ENCODE assay signal across 22 cellular contexts in genomic region chr6:85044336-85044735, GRCh38.
A peak's percentile ranks its signal among the peaks of the same experiment; 100 is the strongest.
DNase-seq lines count a peak whose midpoint lies in the region; ATAC-seq and TF ChIP-seq lines count a peak whose summit lies in the region.
"Had no signal": no experiment of that assay in that cellular context is flagged by ENCODE, and none has a peak within 500 bp of the region (broad histone marks: within the 10 kb centered on the region; RNA-seq: fewer than 3 reads in every experiment).

No MANE protein-coding gene starts in this region.

- no peak overlapping the region for H3K4me3 Mint-ChIP-seq in activated CD4-positive, alpha-beta memory T cell treated with anti-CD3 and anti-CD28 coated beads for 36 hours
- H3K4me3 Mint-ChIP-seq: CD14-positive monocyte; CD4-positive, alpha-beta memory T cell; HFFc6 had no signal

- no peak overlapping the region for H2AFZ ChIP-seq in mesenchymal stem cell (ENCODE audit: low read depth, low read length)

- H3K9ac ChIP-seq in mesenchymal stem cell (ENCODE audit: low read length): peak overlapping the region; percentile 33
- H3K9ac ChIP-seq: BLaER1 had no signal

- no peak overlapping the region for H2BK120ac ChIP-seq in mesenchymal stem cell (ENCODE audit: low read depth, low read length)

- no peaks in the 10 kb centered on the region for H3K4me1 Mint-ChIP-seq in activated CD4-positive, alpha-beta memory T cell treated with anti-CD3 and anti-CD28 coated beads for 36 hours (ENCODE audit: low read depth)
- H3K4me1 Mint-ChIP-seq: CD14-positive monocyte; CD4-positive, alpha-beta memory T cell had no signal

- H3K4ac ChIP-seq in mesenchymal stem cell (ENCODE audit: low read depth in 1 of 2, low read length in 2 of 2): no peak overlapping the region

- no peaks in the 10 kb centered on the region for H3K36me3 Mint-ChIP-seq in activated CD4-positive, alpha-beta memory T cell treated with anti-CD3 and anti-CD28 coated beads for 36 hours
- H3K36me3 Mint-ChIP-seq: CD14-positive monocyte; CD4-positive, alpha-beta memory T cell had no signal

- H3K18ac ChIP-seq in mesenchymal stem cell (ENCODE audit: low read depth in 1 of 2, low read length in 2 of 2): no peak overlapping the region

- H3K79me1 ChIP-seq in mesenchymal stem cell (replicated peaks; ENCODE audit: low read length, poor library complexity, severe bottlenecking): no peaks in the 10 kb centered on the region

- H2BK5ac ChIP-seq in mesenchymal stem cell (ENCODE audit: low read depth, low read length, poor library complexity, severe bottlenecking): no peak overlapping the region

- no peak overlapping the region for H3K4me3 ChIP-seq in AG10803 (ENCODE audit: low read length)
- H3K4me3 ChIP-seq in cardiac fibroblast (replicated peaks in 1 of 2; ENCODE audit: low read depth in 2 of 2, low read length in 2 of 2): no peak overlapping the region
- H3K4me3 ChIP-seq in mesenchymal stem cell (ENCODE audit: insufficient read depth in 1 of 2, low read depth in 1 of 2, low read length in 2 of 2): no peak overlapping the region
- H3K4me3 ChIP-seq: BLaER1, GM12878, K562 had no signal

- H3K9me3 Mint-ChIP-seq in activated CD4-positive, alpha-beta memory T cell treated with anti-CD3 and anti-CD28 coated beads for 36 hours: no peaks in the 10 kb centered on the region
- H3K9me3 Mint-ChIP-seq: HFFc6 had no signal

- no CpG with 5 or more reads among the region's 1 CpG for WGBS in mesenchymal stem cell

- no peak overlapping the region for H4K91ac ChIP-seq in mesenchymal stem cell (ENCODE audit: low read length)

- no peak overlapping the region for H3K27ac Mint-ChIP-seq in activated CD4-positive, alpha-beta memory T cell treated with anti-CD3 and anti-CD28 coated beads for 36 hours
- H3K27ac Mint-ChIP-seq: CD14-positive monocyte; CD4-positive, alpha-beta memory T cell; HFFc6 had no signal

- H2BK15ac ChIP-seq in mesenchymal stem cell (ENCODE audit: low read depth, poor library complexity, severe bottlenecking): no peak overlapping the region

- H4K8ac ChIP-seq in mesenchymal stem cell (ENCODE audit: low read length): no peak overlapping the region

- H3K14ac ChIP-seq in mesenchymal stem cell (ENCODE audit: low read length in 2 of 2): no peak overlapping the region

- no peak for ATAC-seq in GM21423 (IDR thresholded peaks at IDR 0.05; ENCODE audit: unreplicated experiment)
- no peak for ATAC-seq in GM21619 (IDR thresholded peaks at IDR 0.05; ENCODE audit: unreplicated experiment)
- ATAC-seq: GM12878, HCT116, K562 had no signal

- no peak overlapping the region for H3K27ac ChIP-seq in mesenchymal stem cell (ENCODE audit: low read length, poor library complexity, severe bottlenecking)
- H3K27ac ChIP-seq: BLaER1 had no signal

- H2BK12ac ChIP-seq in mesenchymal stem cell (ENCODE audit: low read length in 2 of 2): no peak overlapping the region

- intact Hi-C loops in activated CD4-positive, alpha-beta memory T cell treated with anti-CD3 and anti-CD28 coated beads for 36 hours (cut with micrococcal nuclease): no loop called here

- H3K23ac ChIP-seq in mesenchymal stem cell (ENCODE audit: low read length in 2 of 2): no peak overlapping the region

- H3K9me3 ChIP-seq in mesenchymal stem cell (ENCODE audit: control insufficient read depth, low read length): no peaks in the 10 kb centered on the region
- H3K9me3 ChIP-seq: BLaER1 had no signal

- no peak overlapping the region for H2AK5ac ChIP-seq in mesenchymal stem cell (ENCODE audit: low read length, severe bottlenecking)

- TF ChIP-seq CTCF in AG10803 (conservative IDR thresholded peaks at IDR 0.05; ENCODE audit: low read length): no peak
- TF ChIP-seq CTCF in cardiac fibroblast (IDR thresholded peaks at IDR 0.05; ENCODE audit: low read depth, low read length): no peak

- H3K27me3 ChIP-seq in mesenchymal stem cell (ENCODE audit: control insufficient read depth in 1 of 2, insufficient read depth in 1 of 2, low read length in 2 of 2): no peaks in the 10 kb centered on the region
- H3K27me3 ChIP-seq: BLaER1 had no signal

- no peak overlapping the region for H3K4me2 ChIP-seq in mesenchymal stem cell (ENCODE audit: low read length, poor library complexity, severe bottlenecking)
- H3K4me2 ChIP-seq: BLaER1 had no signal

- no peaks in the 10 kb centered on the region for H3K36me3 ChIP-seq in mesenchymal stem cell (ENCODE audit: control insufficient read depth in 1 of 2, insufficient read depth in 2 of 2, low read depth in 1 of 2, low read length in 2 of 2)
- H3K36me3 ChIP-seq: BLaER1 had no signal

- in situ Hi-C loops in G401 (cut with HindIII; ENCODE audit: low sequenced_read_pairs): no loop called here

- no peaks in the 10 kb centered on the region for H3K4me1 ChIP-seq in mesenchymal stem cell (ENCODE audit: control insufficient read depth, insufficient read depth, low read depth, low read length)
- H3K4me1 ChIP-seq: BLaER1 had no signal

- POLR2A ChIA-PET in activated CD4-positive, alpha-beta memory T cell treated with anti-CD3 and anti-CD28 coated beads for 36 hours (lab: Charles Lee): no interaction called here

- CTCF ChIA-PET in activated CD4-positive, alpha-beta memory T cell treated with anti-CD3 and anti-CD28 coated beads for 36 hours (lab: Charles Lee): no interaction called here

- no peaks in the 10 kb centered on the region for H3K27me3 Mint-ChIP-seq in activated CD4-positive, alpha-beta memory T cell treated with anti-CD3 and anti-CD28 coated beads for 36 hours
- H3K27me3 Mint-ChIP-seq: CD4-positive, alpha-beta memory T cell had no signal

- DNase-seq in AG10803 (ENCODE audit: low read depth): peak; percentile 37
- peak; percentile 14 to 41 for DNase-seq in cardiac fibroblast (ENCODE audit: low read depth in 2 of 2)
- peak; percentile 64 for DNase-seq in fibroblast of gingiva (ENCODE audit: low read depth)
- DNase-seq in mesenchymal stem cell: no peak
- no peak for DNase-seq in activated CD4-positive, alpha-beta memory T cell treated with anti-CD3 and anti-CD28 coated beads for 36 hours
- DNase-seq in G401 (ENCODE audit: low spot score): no peak
- DNase-seq: 8988T; CD4-positive, alpha-beta memory T cell; DMS153; DMS79; GF-D8; GOT3; H7; HFFc6; IMR-90 had no signal

Comparison
In these comparisons a context has a peak if more than half of its experiments do, and no peak if none do; other contexts are left out.
1. DNase-seq: peak in AG10803 (single experiment), cardiac fibroblast (2 of 2) and fibroblast of gingiva (single experiment); none in mesenchymal stem cell (single experiment), activated CD4-positive, alpha-beta memory T cell treated with anti-CD3 and anti-CD28 coated beads for 36 hours (single experiment) and G401 (single experiment).